Comparison of ENCODE assay signal across 15 cellular contexts in the genomic region with DNA sequence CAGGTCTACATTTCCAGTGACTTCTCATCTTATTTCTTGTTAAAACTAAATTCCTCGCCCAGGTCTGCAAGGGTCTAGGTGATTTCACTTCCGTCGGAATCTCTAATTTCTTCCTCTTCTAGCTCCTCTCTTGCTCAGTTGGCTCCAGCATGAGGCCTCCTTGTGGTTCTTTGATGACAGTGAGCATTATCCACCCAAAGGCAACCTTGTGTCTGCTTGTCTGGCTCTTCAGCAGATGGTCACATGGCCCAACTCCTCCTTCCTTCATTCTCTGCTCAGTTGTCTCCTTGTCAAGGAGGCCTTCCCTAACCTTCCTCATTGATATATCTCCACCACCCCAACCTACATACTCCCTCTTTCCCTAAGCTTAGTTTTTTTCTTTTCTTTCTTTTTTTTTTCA.
DNase-seq lines count a peak whose midpoint lies in the region; TF ChIP-seq lines count a peak whose summit lies in the region.
"Had no signal": no experiment of that assay in that cellular context is flagged by ENCODE, and none has a peak within 500 bp of the region (broad histone marks: within the 10 kb centered on the region; RNA-seq: fewer than 3 reads in every experiment).

No MANE protein-coding gene starts in this region.

- TF ChIP-seq CTCF in endodermal cell (conservative IDR thresholded peaks at IDR 0.05) = peak; percentile 65

- H3K4me3 ChIP-seq in Jurkat, Clone E6-1 (ENCODE audit: low read length) = no peak overlapping the region
- no peak overlapping the region for H3K4me3 ChIP-seq in endodermal cell (ENCODE audit: low read length)
- H3K4me3 ChIP-seq: BLaER1 treated with 17β-estradiol and CSF1 and Interleukin-3, amounts not matched to agents 10 nM and 100 nM had no signal

- DNase-seq in CD1c-positive myeloid dendritic cell (ENCODE audit: extremely low spot score) = peak; percentile 20
- DNase-seq in Jurkat, Clone E6-1 (ENCODE audit: low read depth, low spot score) = peak; percentile 31
- DNase-seq in OCI-M1 (lab: John Stamatoyannopoulos, UW) = peak; percentile 42
- peak; percentile 48 for DNase-seq in endodermal cell
- DNase-seq in DMS53 (lab: John Stamatoyannopoulos, UW) = no peak
- DNase-seq in immature natural killer cell = no peak
- no peak for DNase-seq in D341Med (ENCODE audit: low spot score)
- DNase-seq: GF-D8, GOT3, NCI-H1048, NCI-H187, NCI-H226, NCI-H524 treated with DMSO at 0.1 percent for 48 hours, SIG-M5 had no signal

- H3K27ac ChIP-seq in endodermal cell (ENCODE audit: low read depth, low read length) = no peak overlapping the region
- H3K27ac ChIP-seq: BLaER1 treated with 17β-estradiol and CSF1 and Interleukin-3, amounts not matched to agents 10 nM and 100 nM had no signal

- H3K9me3 Mint-ChIP-seq in endodermal cell (no peaks in the 10 kb centered on the region), immature natural killer cell (no peaks in the 10 kb centered on the region)

- H3K36me3 Mint-ChIP-seq in endodermal cell (ENCODE audit: low read depth) (no peaks in the 10 kb centered on the region), immature natural killer cell (no peaks in the 10 kb centered on the region)

- H3K27me3 Mint-ChIP-seq in endodermal cell (ENCODE audit: insufficient read depth) (peaks cover 10% of the 10 kb centered on the region), immature natural killer cell (ENCODE audit: low read depth in 3 of 3) (no peaks in the 10 kb centered on the region)

- WGBS in endodermal cell (ENCODE audit: insufficient coverage in 1 of 2, insufficient read length in 1 of 2), 2 experiments = 94 to 100% methylated on average over 3 of the region's 3 CpGs

- H3K27me3 ChIP-seq in endodermal cell (ENCODE audit: control insufficient read depth, insufficient read depth, low read length, poor library complexity, severe bottlenecking) = no peaks in the 10 kb centered on the region
- H3K27me3 ChIP-seq: BLaER1 treated with 17β-estradiol and CSF1 and Interleukin-3, amounts not matched to agents 10 nM and 100 nM had no signal

- no peaks in the 10 kb centered on the region for H3K36me3 ChIP-seq in endodermal cell (ENCODE audit: control insufficient read depth, insufficient read depth, low read length)
- H3K36me3 ChIP-seq: BLaER1 treated with 17β-estradiol and CSF1 and Interleukin-3, amounts not matched to agents 10 nM and 100 nM had no signal

- no peak overlapping the region for H3K27ac Mint-ChIP-seq in endodermal cell
- H3K27ac Mint-ChIP-seq in immature natural killer cell = no peak overlapping the region

- no peaks in the 10 kb centered on the region for H3K4me1 ChIP-seq in endodermal cell (ENCODE audit: control insufficient read depth, insufficient read depth, low read length)

- H3K4me3 Mint-ChIP-seq in endodermal cell (no peak overlapping the region), immature natural killer cell (no peak overlapping the region)

- no peaks in the 10 kb centered on the region for H3K9me3 ChIP-seq in endodermal cell (ENCODE audit: control insufficient read depth, low read length)
- H3K9me3 ChIP-seq: BLaER1 treated with 17β-estradiol and CSF1 and Interleukin-3, amounts not matched to agents 10 nM and 100 nM had no signal

- no peak overlapping the region for H3K9ac ChIP-seq in endodermal cell (ENCODE audit: extremely low read depth, low read length, poor library complexity, severe bottlenecking)
- H3K9ac ChIP-seq: BLaER1 treated with 17β-estradiol and CSF1 and Interleukin-3, amounts not matched to agents 10 nM and 100 nM had no signal

- peaks cover 9% of the 10 kb centered on the region for H3K4me1 Mint-ChIP-seq in endodermal cell
- H3K4me1 Mint-ChIP-seq in immature natural killer cell = peaks cover 18 to 24% of the 10 kb centered on the region in 2 donors

Comparison
In these comparisons a context has a peak if more than half of its experiments do, and no peak if none do; other contexts are left out.
1. DNase-seq: peak in CD1c-positive myeloid dendritic cell (single experiment), Jurkat, Clone E6-1 (single experiment), OCI-M1 (single experiment) and endodermal cell (single experiment); none in DMS53 (single experiment), immature natural killer cell (0 of 3) and D341Med (single experiment).